Comparison of ENCODE assay signal across 9 cellular contexts in the genomic region with DNA sequence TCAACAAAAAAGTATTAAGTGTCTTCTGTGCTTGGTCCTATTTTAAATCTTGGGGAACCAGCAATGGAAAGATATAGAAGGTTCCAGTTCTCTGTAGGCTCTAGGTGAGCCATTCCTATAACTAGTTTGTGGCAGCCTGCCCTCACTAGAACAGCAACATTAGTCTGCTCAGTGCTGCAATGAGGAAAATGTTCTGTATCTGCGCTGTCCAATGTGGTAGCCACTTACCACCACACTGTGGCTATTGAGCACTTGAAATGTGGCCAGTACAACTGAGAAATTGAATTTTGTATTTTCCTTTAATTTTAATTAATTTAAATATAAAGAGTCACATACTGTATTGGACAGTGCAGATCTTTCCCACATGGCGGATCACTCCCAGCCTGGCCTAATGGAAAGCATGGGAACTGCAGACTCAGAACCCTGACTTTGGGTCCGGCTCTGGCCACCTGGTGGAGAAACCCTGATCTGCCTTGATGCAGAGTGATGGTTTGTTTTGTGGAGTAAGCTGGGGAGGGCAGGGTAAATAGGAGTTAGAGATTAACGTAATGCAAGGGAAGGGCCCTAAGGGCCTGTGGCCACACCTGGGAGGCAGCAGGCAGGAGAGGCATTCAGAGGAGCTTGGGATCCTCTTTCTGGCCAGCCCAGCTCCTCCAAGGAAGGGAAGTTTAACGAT.
A peak's percentile ranks its signal among the peaks of the same experiment; 100 is the strongest.
DNase-seq lines count a peak whose midpoint lies in the region; ATAC-seq and TF ChIP-seq lines count a peak whose summit lies in the region.
"Had no signal": no experiment of that assay in that cellular context is flagged by ENCODE, and none has a peak within 500 bp of the region (broad histone marks: within the 10 kb centered on the region; RNA-seq: fewer than 3 reads in every experiment).

No MANE protein-coding gene starts in this region.

- H3K9ac ChIP-seq in KMS-11 = no peak overlapping the region

- H3K27ac ChIP-seq in KMS-11 (no peak overlapping the region), brain microvascular endothelial cell (no peak overlapping the region)

- WGBS in lower leg skin, 2 donors = 90 to 91% methylated on average over 5 of the region's 5 CpGs

- no peaks in the 10 kb centered on the region for H3K27me3 ChIP-seq in KMS-11 (ENCODE audit: insufficient read depth, low read depth)
- no peaks in the 10 kb centered on the region for H3K27me3 ChIP-seq in brain microvascular endothelial cell (replicated peaks)

- DNase-seq in GDM1 (lab: John Stamatoyannopoulos, UW) (peak; percentile 6), brain microvascular endothelial cell (no peak), mucosa of descending colon (peak in 2 of 3 donors; percentile 59 to 69), lower leg skin (ENCODE audit: low spot score in 2 of 2) (no peak), AG08395 (ENCODE audit: low spot score) (no peak), C1 segment of cervical spinal cord (lab: John Stamatoyannopoulos, UW) (no peak)
- DNase-seq in stimulated activated CD4-positive, alpha-beta T cell treated with anti-CD3 and anti-CD28 coated beads, Interleukin-2, amount 100 ng/mL, for 24 hours = no peak
- DNase-seq: NCI-H1694 treated with DMSO at 0.1 percent for 48 hours had no signal

- peak; percentile 83 for ATAC-seq in mucosa of descending colon

- no peaks in the 10 kb centered on the region for H4K20me1 ChIP-seq in KMS-11 (ENCODE audit: insufficient read depth)

- no peaks in the 10 kb centered on the region for H3K9me3 ChIP-seq in mucosa of descending colon

- TF ChIP-seq POLR2A in lower leg skin (IDR thresholded peaks at IDR 0.05) = no peak

- intact Hi-C loops in mucosa of descending colon (cut with DNase I, micrococcal nuclease) (no loop called here), lower leg skin (cut with DNase I; ENCODE audit: low total_unique reads) (no loop called here)

- in situ Hi-C loops in brain microvascular endothelial cell (cut with HindIII; ENCODE audit: low pct_ligation_motif_present, low sequenced_read_pairs) = no loop called here

- peak; percentile 55; the same call in 1 of the 2 replicates for TF ChIP-seq CTCF in KMS-11 (conservative IDR thresholded peaks at IDR 0.05; ENCODE audit: low read depth, low read length)
- TF ChIP-seq CTCF in brain microvascular endothelial cell (IDR thresholded peaks at IDR 0.05; ENCODE audit: low read depth, low read length, missing control alignments) = peak; percentile 74
- TF ChIP-seq CTCF in mucosa of descending colon (IDR thresholded peaks at IDR 0.05) = peak; percentile 33
- no peak for TF ChIP-seq CTCF in lower leg skin (IDR thresholded peaks at IDR 0.05)

- H3K79me2 ChIP-seq in KMS-11 (ENCODE audit: insufficient read depth, low read depth) = no peaks in the 10 kb centered on the region

- H3K4me3 ChIP-seq in KMS-11 (IDR thresholded peaks at IDR 0.05; ENCODE audit: insufficient read depth, low read depth, low read length) (no peak overlapping the region), brain microvascular endothelial cell (ENCODE audit: low read depth, low read length) (no peak overlapping the region), mucosa of descending colon (no peak overlapping the region), lower leg skin (ENCODE audit: low read depth, poor library complexity, severe bottlenecking) (no peak overlapping the region)

- H3K4me1 ChIP-seq in KMS-11 (ENCODE audit: low read depth, poor library complexity, severe bottlenecking) (no peaks in the 10 kb centered on the region), mucosa of descending colon (ENCODE audit: low read depth) (peaks cover 34% of the 10 kb centered on the region)

- no peaks in the 10 kb centered on the region for H3K36me3 ChIP-seq in KMS-11 (ENCODE audit: insufficient read depth)
- no peaks in the 10 kb centered on the region for H3K36me3 ChIP-seq in brain microvascular endothelial cell (replicated peaks)
- no peaks in the 10 kb centered on the region for H3K36me3 ChIP-seq in mucosa of descending colon (ENCODE audit: low read depth)

- no peak overlapping the region for H3K4me2 ChIP-seq in KMS-11

- no peak overlapping the region for H2AFZ ChIP-seq in KMS-11 (ENCODE audit: low read depth)

Comparison
In these comparisons a context has a peak if more than half of its experiments do, and no peak if none do; other contexts are left out.
1. DNase-seq: peak in GDM1 (single experiment) and mucosa of descending colon (2 of 3); none in brain microvascular endothelial cell (single experiment), lower leg skin (0 of 2), AG08395 (single experiment), stimulated activated CD4-positive, alpha-beta T cell treated with anti-CD3 and anti-CD28 coated beads, Interleukin-2, amount 100 ng/mL, for 24 hours (0 of 2) and C1 segment of cervical spinal cord (0 of 14).
2. CTCF ChIP-seq: peak in KMS-11 (single experiment), brain microvascular endothelial cell (single experiment) and mucosa of descending colon (single experiment); none in lower leg skin (0 of 3).